ENCODE assay signal across 18 cellular contexts in genomic region chr1:98086156-98086555, GRCh38.
DNase-seq lines count a peak whose midpoint lies in the region; ATAC-seq and TF ChIP-seq lines count a peak whose summit lies in the region.
"Had no signal": no experiment of that assay in that cellular context is flagged by ENCODE, and none has a peak within 500 bp of the region (broad histone marks: within the 10 kb centered on the region; RNA-seq: fewer than 3 reads in every experiment).

No MANE protein-coding gene starts in this region.

- DNase-seq in HS-27A (ENCODE audit: low read depth) = peak; percentile 93
- DNase-seq in astrocyte of the hippocampus (ENCODE audit: low read depth, low spot score) = peak; percentile 77
- DNase-seq in islet precursor cell = peak; percentile 65
- no peak for DNase-seq in colonic mucosa
- no peak for DNase-seq in activated T-helper 1 cell treated with anti-CD3 and anti-CD28 coated beads, Interleukin-12 subunit alpha, Interleukin-12 subunit beta, Interleukin-2, Interleukin-4 antibody, amounts not matched to agents 30 ng/mL and 10 ng/mL and 1 ng/mL, durations not matched to agents 14 hours and 24 hours and 36 hours (ENCODE audit: low spot score)
- DNase-seq: activated CD4-positive, CD25-positive, alpha-beta regulatory T cell treated with anti-CD3 and anti-CD28 coated beads, Interleukin-2, amount 50 U/mL, for 72 hours; NCI-H1436; NCI-H510A treated with DMSO at 0.1 percent for 48 hours; OCI-M1; right lobe of liver; stimulated activated naive B cell treated with anti-CD40 and anti-IgM and Interleukin-4, amounts not matched to agents 10 μg/mL and 1 μg/mL and 100 μg/mL, for 72 hours; T-cell had no signal

- no peaks in the 10 kb centered on the region for H3K9me3 ChIP-seq in colonic mucosa
- H3K9me3 ChIP-seq: right lobe of liver had no signal

- H3K27me3 ChIP-seq in ACC112 (ENCODE audit: insufficient read depth, low read length) = no peaks in the 10 kb centered on the region
- H3K27me3 ChIP-seq in colonic mucosa = no peaks in the 10 kb centered on the region
- H3K27me3 ChIP-seq: right lobe of liver had no signal

- H3K9ac ChIP-seq in colonic mucosa (ENCODE audit: low read depth in 2 of 2, low read length in 2 of 2) = no peak overlapping the region

- H3K4me3 ChIP-seq in ACC112 (ENCODE audit: low read depth, low read length) (no peak overlapping the region), colonic mucosa (no peak overlapping the region)
- H3K4me3 ChIP-seq: GM23338, lung, right lobe of liver had no signal

- H3K27me3 Mint-ChIP-seq in activated T-helper 1 cell treated with anti-CD3 and anti-CD28 coated beads, Interleukin-12 subunit alpha, Interleukin-12 subunit beta, Interleukin-2, Interleukin-4 antibody, amounts not matched to agents 30 ng/mL and 10 ng/mL and 1 ng/mL, durations not matched to agents 14 hours and 24 hours and 36 hours (ENCODE audit: insufficient read depth) = no peaks in the 10 kb centered on the region

- TF ChIP-seq CTCF in colonic mucosa (IDR thresholded peaks at IDR 0.05) = no peak

- peaks cover 50% of the 10 kb centered on the region for H3K4me1 ChIP-seq in ACC112 (ENCODE audit: control insufficient read depth, insufficient read depth, low read length, unreplicated experiment)
- no peaks in the 10 kb centered on the region for H3K4me1 ChIP-seq in colonic mucosa
- H3K4me1 ChIP-seq: right lobe of liver had no signal

- H3K27ac ChIP-seq in ACC112 (ENCODE audit: low read depth, low read length) = peak overlapping the region; percentile 85
- no peak overlapping the region for H3K27ac ChIP-seq in colonic mucosa
- H3K27ac ChIP-seq: right lobe of liver had no signal

- no peak overlapping the region for H3K4me3 Mint-ChIP-seq in activated T-helper 1 cell treated with anti-CD3 and anti-CD28 coated beads, Interleukin-12 subunit alpha, Interleukin-12 subunit beta, Interleukin-2, Interleukin-4 antibody, amounts not matched to agents 30 ng/mL and 10 ng/mL and 1 ng/mL, durations not matched to agents 14 hours and 24 hours and 36 hours
- H3K4me3 Mint-ChIP-seq: activated naive CD8-positive, alpha-beta T cell; GM23338; stimulated activated naive B cell treated with anti-CD40 and anti-IgM and Interleukin-4, amounts not matched to agents 10 μg/mL and 1 μg/mL and 100 μg/mL, for 72 hours; T-cell had no signal

- H3K36me3 ChIP-seq in ACC112 (ENCODE audit: insufficient read depth, low read length) = no peaks in the 10 kb centered on the region
- no peaks in the 10 kb centered on the region for H3K36me3 ChIP-seq in colonic mucosa
- H3K36me3 ChIP-seq: right lobe of liver had no signal

- H3K36me3 Mint-ChIP-seq in activated T-helper 1 cell treated with anti-CD3 and anti-CD28 coated beads, Interleukin-12 subunit alpha, Interleukin-12 subunit beta, Interleukin-2, Interleukin-4 antibody, amounts not matched to agents 30 ng/mL and 10 ng/mL and 1 ng/mL, durations not matched to agents 14 hours and 24 hours and 36 hours (ENCODE audit: low read depth) = no peaks in the 10 kb centered on the region
- H3K36me3 Mint-ChIP-seq: activated naive CD8-positive, alpha-beta T cell; stimulated activated naive B cell treated with anti-CD40 and anti-IgM and Interleukin-4, amounts not matched to agents 10 μg/mL and 1 μg/mL and 100 μg/mL, for 72 hours; T-cell had no signal

- no peaks in the 10 kb centered on the region for H3K79me2 ChIP-seq in ACC112 (ENCODE audit: control insufficient read depth, insufficient read depth, low read length, unreplicated experiment)

- no peaks in the 10 kb centered on the region for H3K9me3 Mint-ChIP-seq in activated T-helper 1 cell treated with anti-CD3 and anti-CD28 coated beads, Interleukin-12 subunit alpha, Interleukin-12 subunit beta, Interleukin-2, Interleukin-4 antibody, amounts not matched to agents 30 ng/mL and 10 ng/mL and 1 ng/mL, durations not matched to agents 14 hours and 24 hours and 36 hours
- H3K9me3 Mint-ChIP-seq: GM23338; stimulated activated naive B cell treated with anti-CD40 and anti-IgM and Interleukin-4, amounts not matched to agents 10 μg/mL and 1 μg/mL and 100 μg/mL, for 72 hours; T-cell had no signal

- H2AFZ ChIP-seq in ACC112 (ENCODE audit: low read length, unreplicated experiment) = no peak overlapping the region

- intact Hi-C loops in colonic mucosa (cut with DNase I) = no loop called here
- intact Hi-C loops in activated T-helper 1 cell treated with anti-CD3 and anti-CD28 coated beads, Interleukin-12 subunit alpha, Interleukin-12 subunit beta, Interleukin-2, Interleukin-4 antibody, amounts not matched to agents 30 ng/mL and 10 ng/mL and 1 ng/mL, durations not matched to agents 14 hours and 24 hours and 36 hours (cut with micrococcal nuclease) = no loop called here

- no peak overlapping the region for H3K27ac Mint-ChIP-seq in activated T-helper 1 cell treated with anti-CD3 and anti-CD28 coated beads, Interleukin-12 subunit alpha, Interleukin-12 subunit beta, Interleukin-2, Interleukin-4 antibody, amounts not matched to agents 30 ng/mL and 10 ng/mL and 1 ng/mL, durations not matched to agents 14 hours and 24 hours and 36 hours
- H3K27ac Mint-ChIP-seq: activated naive CD8-positive, alpha-beta T cell; GM23338; stimulated activated naive B cell treated with anti-CD40 and anti-IgM and Interleukin-4, amounts not matched to agents 10 μg/mL and 1 μg/mL and 100 μg/mL, for 72 hours; T-cell had no signal

- H3K4me1 Mint-ChIP-seq in activated T-helper 1 cell treated with anti-CD3 and anti-CD28 coated beads, Interleukin-12 subunit alpha, Interleukin-12 subunit beta, Interleukin-2, Interleukin-4 antibody, amounts not matched to agents 30 ng/mL and 10 ng/mL and 1 ng/mL, durations not matched to agents 14 hours and 24 hours and 36 hours (ENCODE audit: low read depth) = no peaks in the 10 kb centered on the region
- H3K4me1 Mint-ChIP-seq: stimulated activated naive B cell treated with anti-CD40 and anti-IgM and Interleukin-4, amounts not matched to agents 10 μg/mL and 1 μg/mL and 100 μg/mL, for 72 hours; T-cell had no signal

- ATAC-seq in GM21381 (IDR thresholded peaks at IDR 0.05; ENCODE audit: unreplicated experiment) = no peak
- ATAC-seq in HG02678 (IDR thresholded peaks at IDR 0.05; ENCODE audit: unreplicated experiment) = no peak
- ATAC-seq: stimulated activated naive B cell treated with anti-CD40 and anti-IgM and Interleukin-4, amounts not matched to agents 10 μg/mL and 1 μg/mL and 100 μg/mL, for 72 hours; T-cell had no signal

Comparison
In these comparisons a context has a peak if more than half of its experiments do, and no peak if none do; other contexts are left out.
1. DNase-seq: peak in HS-27A (single experiment), astrocyte of the hippocampus (single experiment) and islet precursor cell (single experiment); none in colonic mucosa (single experiment) and activated T-helper 1 cell treated with anti-CD3 and anti-CD28 coated beads, Interleukin-12 subunit alpha, Interleukin-12 subunit beta, Interleukin-2, Interleukin-4 antibody, amounts not matched to agents 30 ng/mL and 10 ng/mL and 1 ng/mL, durations not matched to agents 14 hours and 24 hours and 36 hours (single experiment).